In the genomic region with DNA sequence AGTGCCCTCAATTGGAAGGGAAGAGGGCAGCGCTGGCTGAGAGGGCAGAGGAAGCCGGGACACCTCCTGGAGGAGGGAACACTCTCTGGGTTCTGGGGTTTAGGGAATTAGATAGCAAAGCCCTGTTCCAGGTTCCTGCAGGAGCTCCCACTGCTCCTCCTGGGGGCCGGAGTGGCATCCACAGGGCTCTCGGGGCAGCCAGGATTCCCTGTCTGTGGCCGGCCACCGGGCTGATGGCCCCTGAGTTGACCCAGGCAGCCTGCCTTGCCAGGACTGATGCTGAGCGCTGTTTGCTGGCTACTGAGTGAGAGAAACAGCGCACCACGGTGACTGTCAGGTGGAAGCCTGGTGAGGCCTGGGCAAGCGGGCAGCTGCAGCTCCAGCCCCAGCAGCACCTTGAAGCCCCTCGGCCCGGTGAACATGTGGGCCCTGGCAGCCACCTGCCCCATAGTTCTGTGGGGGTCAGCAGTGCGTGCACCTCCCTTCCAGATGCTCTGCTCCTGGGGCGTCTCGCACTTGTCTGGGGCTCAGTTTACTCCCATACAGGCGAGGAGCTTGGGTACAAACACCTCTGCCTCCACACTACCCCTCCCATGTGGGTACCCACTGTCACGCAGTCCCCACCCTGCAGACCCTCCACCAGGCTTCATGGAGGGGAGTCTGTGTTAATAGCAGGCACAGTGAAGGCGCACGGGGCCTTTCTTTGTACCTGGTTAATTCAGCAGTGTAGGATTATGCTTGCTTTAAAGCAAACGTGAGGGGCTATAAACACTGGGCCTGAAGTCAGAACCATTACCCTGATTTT, we compare ENCODE assay signal across 9 cellular contexts. TPM values are rescaled to one million over a fixed set of nuclear protein-coding genes. Genes with fewer than 3 reads are reported as not detected.
DNase-seq lines count a peak whose midpoint lies in the region; ATAC-seq, FAIRE-seq and TF ChIP-seq lines count a peak whose summit lies in the region.
"Had no signal": no experiment of that assay in that cellular context is flagged by ENCODE, and none has a peak within 500 bp of the region (broad histone marks: within the 10 kb centered on the region; RNA-seq: fewer than 3 reads in every experiment).

No MANE protein-coding gene starts in this region.

- H3K27ac ChIP-seq in IMR-90 (ENCODE audit: insufficient read depth, low read length), result no peak overlapping the region
- no peak overlapping the region for H3K27ac ChIP-seq in GM12878 (ENCODE audit: control insufficient read depth, insufficient read depth)
- peak overlapping the region; percentile 100 for H3K27ac ChIP-seq in neural cell (ENCODE audit: low read length)
- H3K27ac ChIP-seq: prostate gland had no signal

- H4K20me1 ChIP-seq in IMR-90 (ENCODE audit: insufficient read depth, low read length) (no peaks in the 10 kb centered on the region), GM12878 (ENCODE audit: control insufficient read depth, insufficient read depth) (no peaks in the 10 kb centered on the region), neural cell (ENCODE audit: insufficient read depth) (no peaks in the 10 kb centered on the region)

- no peak overlapping the region for H3K23ac ChIP-seq in IMR-90 (ENCODE audit: low read depth, low read length)

- RAD21 ChIA-PET in GM12878 (lab: Charles Lee; ENCODE audit: unreplicated experiment), result interaction anchor here (2.3 kb wide), 1 partner anchor 87 kb away, joined by 14 read pairs; no protein-coding TSS in a partner anchor

- no peak for TF ChIP-seq POLR2A in IMR-90 (IDR thresholded peaks at IDR 0.05; ENCODE audit: low read depth, low read length)
- no peak for TF ChIP-seq POLR2A in GM12878 (IDR thresholded peaks at IDR 0.05; ENCODE audit: low read depth, low read length)

- POLR2A ChIA-PET in Caco-2 (lab: Charles Lee), result no interaction called here
- POLR2A ChIA-PET in IMR-90 (lab: Charles Lee; ENCODE audit: unreplicated experiment), result no interaction called here
- POLR2A ChIA-PET in GM12878 (lab: Charles Lee), result interaction anchor here (2.2 kb wide), 1 partner anchor 93 kb away, joined by 11 read pairs; a partner anchor contains a TSS

- peak overlapping the region; percentile 79 for H3K27ac Mint-ChIP-seq in Caco-2 (ENCODE audit: unreplicated experiment)

- peak; percentile 33; the same call in 1 of the 2 replicates for ATAC-seq in IMR-90 (ENCODE audit: low read depth)
- no peak for ATAC-seq in GM12878

- H3K4me3 ChIP-seq in Caco-2 (ENCODE audit: low read depth, low read length) (no peak overlapping the region), IMR-90 (ENCODE audit: insufficient read depth, low read depth, low read length) (no peak overlapping the region), GM12878 (no peak overlapping the region; the same call in 1 of the 2 replicates), neural cell (ENCODE audit: low read length) (peak overlapping the region; percentile 53)
- H3K4me3 ChIP-seq: prostate gland had no signal

- 89% methylated on average over 5 of the region's 20 CpGs; no CpG with 5 or more reads in 1 of the 2 experiments for WGBS in IMR-90 (ENCODE audit: extremely low coverage in 2 of 2, insufficient read length in 1 of 2), 2 experiments
- WGBS in GM12878 (ENCODE audit: insufficient coverage, insufficient replicate concordance, low lambda C conversion rate, missing lambda C conversion rate), result 76% methylated on average over 20 of the region's 20 CpGs

- intact Hi-C loops in Caco-2 (cut with micrococcal nuclease; ENCODE audit: unreplicated experiment), result loop anchor here (1.0 to 5.0 kb wide), 3 partner anchors 21 to 348 kb away; no protein-coding TSS in a partner anchor
- intact Hi-C loops in IMR-90 (cut with micrococcal nuclease), result loop anchor here (2.0 to 5.0 kb wide), 3 partner anchors 66 to 183 kb away; no protein-coding TSS in a partner anchor
- intact Hi-C loops in GM12878 (cut with micrococcal nuclease; ENCODE audit: unreplicated experiment), result loop anchor here (5.0 to 10.0 kb wide), 2 partner anchors 348 to 426 kb away; no protein-coding TSS in a partner anchor

- SMC1A ChIA-PET in GM12878 (lab: Charles Lee; ENCODE audit: uncharacterized antibody, unreplicated experiment), result interaction anchor here (1.0 to 4.2 kb wide), 2 partner anchors 26 to 228 kb away, joined by 3 to 19 read pairs; no protein-coding TSS in a partner anchor

- CTCF ChIA-PET in Caco-2 (lab: Charles Lee), result interaction anchor here (0.7 to 2.9 kb wide), 2 partner anchors 21 to 227 kb away, joined by 3 to 9 read pairs; no protein-coding TSS in a partner anchor
- CTCF ChIA-PET in IMR-90 (lab: Yijun Ruan, JAX), result interaction anchor here (1.0 kb wide), 1 partner anchor 8 kb away, joined by 3 read pairs; no protein-coding TSS in a partner anchor
- CTCF ChIA-PET in GM12878 (lab: Yijun Ruan, JAX), result interaction anchor here (0.6 to 4.9 kb wide), 9 partner anchors 11 to 274 kb away, joined by 3 to 43 read pairs (median 4); a partner anchor contains a TSS

- peak overlapping the region; percentile 18 for H2AK9ac ChIP-seq in IMR-90 (replicated peaks; ENCODE audit: low read depth, low read length, poor library complexity)

- H2AK5ac ChIP-seq in IMR-90 (ENCODE audit: low read depth, low read length), result no peak overlapping the region

- H3K9me3 ChIP-seq in Caco-2, result no peaks in the 10 kb centered on the region
- peaks cover 3% of the 10 kb centered on the region; the same call in 1 of the 2 replicates for H3K9me3 ChIP-seq in IMR-90 (ENCODE audit: control insufficient read depth, insufficient read depth, low read length)
- H3K9me3 ChIP-seq in GM12878 (replicated peaks; ENCODE audit: control insufficient read depth, insufficient read depth, low read length), result no peaks in the 10 kb centered on the region; the same call in 2 of the 3 replicates
- H3K9me3 ChIP-seq in neural cell (ENCODE audit: low read length), result no peaks in the 10 kb centered on the region
- H3K9me3 ChIP-seq: prostate gland had no signal

- no peaks in the 10 kb centered on the region for H3K9me2 ChIP-seq in neural cell (ENCODE audit: insufficient read depth, low read length)

- BruUV-seq in Caco-2 (replicated peaks; lab: Mats Ljungman, UMichigan) (no TSS peak), IMR-90 (replicated peaks; lab: Mats Ljungman, UMichigan) (no TSS peak), GM12878 (replicated peaks; lab: Mats Ljungman, UMichigan) (no TSS peak)

- no peak overlapping the region for H2BK5ac ChIP-seq in IMR-90 (ENCODE audit: low read depth, low read length, poor library complexity, severe bottlenecking)

- no peak overlapping the region for H3K9ac ChIP-seq in IMR-90 (ENCODE audit: low read depth, low read length)
- no peak overlapping the region; the same call in 1 of the 2 replicates for H3K9ac ChIP-seq in GM12878 (ENCODE audit: control insufficient read depth, insufficient read depth, low read length)
- H3K9ac ChIP-seq in neural cell (ENCODE audit: low read length), result peak overlapping the region; percentile 94

- TF ChIP-seq CTCF in Caco-2 (IDR thresholded peaks at IDR 0.05; ENCODE audit: insufficient read depth in 1 of 2, low read depth in 1 of 2, low read length in 1 of 2, severe bottlenecking in 1 of 2, unreplicated experiment in 1 of 2) (no peak), IMR-90 (conservative IDR thresholded peaks at IDR 0.05; ENCODE audit: low read depth, low read length) (no peak), GM12878 (IDR thresholded peaks at IDR 0.05 in 2 of 3, conservative IDR thresholded peaks at IDR 0.05 in 1 of 3; ENCODE audit: control insufficient read depth in 2 of 3, extremely low read depth in 1 of 3, insufficient read depth in 1 of 3, low read depth in 3 of 3, low read length in 3 of 3) (no peak), neural cell (IDR thresholded peaks at IDR 0.05; ENCODE audit: poor library complexity, severe bottlenecking) (no peak)

- H2BK20ac ChIP-seq in IMR-90 (ENCODE audit: low read depth, low read length), result peak overlapping the region; percentile 27; the same call in 1 of the 2 replicates

- in situ Hi-C loops in IMR-90 (cut with MboI; ENCODE audit: low sequenced_read_pairs), result loop anchor here (25.0 kb wide), 1 partner anchor 1788 kb away; no protein-coding TSS in a partner anchor
- in situ Hi-C loops in GM12878 (cut with MboI), result loop anchor here (5.0 kb wide), 1 partner anchor 93 kb away; a partner anchor contains a TSS

- peak overlapping the region; percentile 13; the same call in 1 of the 2 replicates for H3K56ac ChIP-seq in IMR-90 (ENCODE audit: extremely low read depth, insufficient read depth, low read length)

- H3K4ac ChIP-seq in IMR-90 (ENCODE audit: low read depth, low read length), result no peak overlapping the region

- H3K27me3 ChIP-seq in Caco-2 (replicated peaks; ENCODE audit: control insufficient read depth, insufficient read depth, low read length), result no peaks in the 10 kb centered on the region
- H3K27me3 ChIP-seq in IMR-90 (ENCODE audit: control insufficient read depth, insufficient read depth, low read length), result no peaks in the 10 kb centered on the region; the same call in 1 of the 2 replicates
- H3K27me3 ChIP-seq in GM12878 (replicated peaks in 1 of 2; ENCODE audit: control insufficient read depth in 2 of 2, insufficient read depth in 2 of 2, low read length in 1 of 2), result no peaks in the 10 kb centered on the region
- H3K27me3 ChIP-seq in neural cell (ENCODE audit: insufficient read depth, low read depth, low read length), result no peaks in the 10 kb centered on the region

- dilution Hi-C loops in IMR-90 (cut with HindIII; ENCODE audit: low sequenced_read_pairs, unreplicated experiment), result no loop called here

- H3K18ac ChIP-seq in IMR-90 (ENCODE audit: low read depth, low read length), result no peak overlapping the region; the same call in 1 of the 2 replicates

- H3K4me1 Mint-ChIP-seq in Caco-2 (ENCODE audit: low read depth, unreplicated experiment), result peaks cover 16% of the 10 kb centered on the region

- H3F3A ChIP-seq in neural cell (ENCODE audit: insufficient read depth, low read length, poor library complexity, severe bottlenecking), result no peaks in the 10 kb centered on the region

- H4K5ac ChIP-seq in IMR-90 (ENCODE audit: low read depth, low read length), result no peak overlapping the region; the same call in 1 of the 2 replicates

- TF ChIP-seq RAD21 in IMR-90 (IDR thresholded peaks at IDR 0.05; ENCODE audit: low read length), result no peak
- TF ChIP-seq RAD21 in GM12878 (IDR thresholded peaks at IDR 0.05; ENCODE audit: insufficient read depth, low read depth, low read length), result no peak
- no peak for TF ChIP-seq RAD21 in neural cell (conservative IDR thresholded peaks at IDR 0.05)

- H2AFZ ChIP-seq in IMR-90 (replicated peaks; ENCODE audit: low read length, poor library complexity), result peak overlapping the region; percentile 60
- peak overlapping the region; percentile 86 for H2AFZ ChIP-seq in GM12878 (ENCODE audit: control insufficient read depth, low read depth, low read length)
- H2AFZ ChIP-seq in neural cell (ENCODE audit: low read depth, low read length), result peak overlapping the region; percentile 15

- no peaks in the 10 kb centered on the region for H3K36me3 Mint-ChIP-seq in Caco-2 (ENCODE audit: insufficient read depth, unreplicated experiment)

- H2BK120ac ChIP-seq in IMR-90 (ENCODE audit: low read depth, low read length), result peak overlapping the region; percentile 0

- H3K27me3 Mint-ChIP-seq in Caco-2 (ENCODE audit: insufficient read depth, unreplicated experiment), result no peaks in the 10 kb centered on the region

- H4K91ac ChIP-seq in IMR-90 (ENCODE audit: insufficient read depth, low read depth, low read length), result no peak overlapping the region

- H3K79me1 ChIP-seq in IMR-90 (ENCODE audit: low read depth in 1 of 2, low read length in 2 of 2), result no peaks in the 10 kb centered on the region

- H3K14ac ChIP-seq in IMR-90 (replicated peaks; ENCODE audit: low read depth, low read length), result no peak overlapping the region

- TF ChIP-seq EP300 in GM12878 (IDR thresholded peaks at IDR 0.05; ENCODE audit: borderline replicate concordance in 1 of 2, control insufficient read depth in 1 of 2, low read depth in 2 of 2, low read length in 2 of 2) (no peak), neural cell (conservative IDR thresholded peaks at IDR 0.05; ENCODE audit: poor library complexity, severe bottlenecking) (no peak)

- H3K36me3 ChIP-seq in Caco-2 (ENCODE audit: control insufficient read depth, insufficient read depth, low read length) (no peaks in the 10 kb centered on the region), IMR-90 (ENCODE audit: control insufficient read depth, insufficient read depth, low read length) (no peaks in the 10 kb centered on the region), GM12878 (ENCODE audit: control insufficient read depth in 2 of 2, insufficient read depth in 2 of 2, low read length in 1 of 2) (no peaks in the 10 kb centered on the region), neural cell (ENCODE audit: insufficient read depth, low read length) (no peaks in the 10 kb centered on the region)
- H3K36me3 ChIP-seq: prostate gland had no signal

- H3K4me1 ChIP-seq in Caco-2 (peaks cover 17% of the 10 kb centered on the region), IMR-90 (ENCODE audit: control insufficient read depth, insufficient read depth, low read length) (peaks cover 4% of the 10 kb centered on the region; the same call in 1 of the 2 replicates), GM12878 (ENCODE audit: control insufficient read depth, insufficient read depth, low read length) (peaks cover 15% of the 10 kb centered on the region)
- H3K4me1 ChIP-seq: prostate gland had no signal

- H4K8ac ChIP-seq in IMR-90 (ENCODE audit: low read depth in 2 of 2, low read length in 2 of 2), result no peak overlapping the region; a peak in 1 of 4 replicates

- H3K9me3 Mint-ChIP-seq in Caco-2 (ENCODE audit: unreplicated experiment), result no peaks in the 10 kb centered on the region

- no peak overlapping the region for H2BK15ac ChIP-seq in IMR-90 (ENCODE audit: low read depth, low read length)

- DNase-seq in Caco-2, result no peak
- DNase-seq in IMR-90, result no peak
- no peak for DNase-seq in GM12878 (ENCODE audit: low read depth, low spot score)
- no peak for DNase-seq in NCI-H510A (lab: John Stamatoyannopoulos, UW)
- DNase-seq in activated CD8-positive, alpha-beta memory T cell treated with anti-CD3 and anti-CD28 coated beads, Interleukin-2, amount 50 U/mL, for 48 hours, result no peak
- no peak for DNase-seq in Ammon's horn (ENCODE audit: low spot score)
- no peak for DNase-seq in NCI-H510A treated with DMSO at 0.1 percent for 48 hours (lab: John Stamatoyannopoulos, UW)

- peak overlapping the region; percentile 60 for H3K4me3 Mint-ChIP-seq in Caco-2 (ENCODE audit: unreplicated experiment)

- no peaks in the 10 kb centered on the region for H3K9me1 ChIP-seq in IMR-90 (ENCODE audit: insufficient read depth, low read length)

- H3K79me2 ChIP-seq in GM12878 (ENCODE audit: control insufficient read depth, insufficient read depth, low read length) (no peaks in the 10 kb centered on the region), neural cell (replicated peaks; ENCODE audit: insufficient read depth, low read length) (no peaks in the 10 kb centered on the region)

- H3K4me2 ChIP-seq in IMR-90 (ENCODE audit: low read depth, low read length) (peak overlapping the region; percentile 18), GM12878 (ENCODE audit: control insufficient read depth, insufficient read depth) (peak overlapping the region; percentile 92), neural cell (ENCODE audit: low read length) (peak overlapping the region; percentile 2)

- FAIRE-seq in GM12878 (lab: Jason Lieb, UNC), result no peak

RNA-seq across cellular contexts. Expression of a gene that starts 7.7 kb away (rescaled TPM):
- total RNA-seq in Caco-2 (2022), result not detected in 2 replicates
- not detected in 2 replicates for total RNA-seq in IMR-90 (2012; rRNA removed)
- polyA plus RNA-seq in IMR-90 (2012; rRNA removed), result not detected in 2 replicates
- polyA plus RNA-seq in IMR-90 (2012; cell fraction: cytosol; rRNA removed), result not detected in 2 replicates
- not detected in 2 replicates for polyA plus RNA-seq in IMR-90 (2012; cell fraction: nucleus; rRNA removed; ENCODE audit: low replicate concordance)
- not detected in 2 replicates for total RNA-seq in GM12878 (2013; cell fraction: nucleolus; rRNA removed)
- total RNA-seq in GM12878 (2014; rRNA removed), result not detected in 2 replicates
- not detected in 2 replicates for total RNA-seq in GM12878 (2014; rRNA removed; fragmentation: Illumina TruSeq; extraction: Trizol)
- total RNA-seq in GM12878 (2021), result not detected in 2 replicates
- not detected for polyA plus RNA-seq in GM12878 (2011; ENCODE audit: low read depth)
- not detected in 2 replicates for polyA plus RNA-seq in GM12878 (2011; rRNA removed)
- not detected in 2 replicates for polyA plus RNA-seq in GM12878 (2011; cell fraction: cytosol; rRNA removed)
- polyA plus RNA-seq in GM12878 (2011; cell fraction: nucleus; rRNA removed), result 0.06 and 0.18 TPM in 2 replicates
- not detected in 2 replicates for polyA plus RNA-seq in GM12878 (2012)
- not detected in 2 replicates for polyA plus RNA-seq in GM12878 (2014; fragmentation: Illumina TruSeq; extraction: Trizol)
- polyA plus RNA-seq in GM12878 (2014; fragmentation: Nextera tagmentation; extraction: Ambion mirVana), result under 1 TPM in 1 of 2 experiments, not detected in 1; 0.05 TPM
- not detected in 2 replicates for polyA plus RNA-seq in GM12878 (2014; rRNA removed)
- not detected for polyA plus RNA-seq in GM12878 (2016; fragmentation: Nextera tagmentation; extraction: Ambion mirVana)
- not detected in 2 replicates for polyA minus RNA-seq in GM12878 (2011; rRNA and poly(A)+ RNA removed)
- polyA minus RNA-seq in GM12878 (2011; cell fraction: cytosol; rRNA and poly(A)+ RNA removed), result not detected in 2 replicates
- not detected in 2 replicates for polyA minus RNA-seq in GM12878 (2011; cell fraction: nucleus; rRNA and poly(A)+ RNA removed)
- polyA plus RNA-seq in neural cell, result 0.33 TPM in 1 of 2 replicates, not detected in the other
- not detected in 2 replicates for polyA minus RNA-seq in neural cell

RNA-seq across cellular contexts. Expression of a gene that starts 53.0 kb away (rescaled TPM):
- total RNA-seq in Caco-2 (2022) (not detected in 2 replicates), IMR-90 (2012; rRNA removed) (not detected in 2 replicates), GM12878 (2014; rRNA removed) (not detected in 2 replicates), GM12878 (2014; rRNA removed; fragmentation: Illumina TruSeq; extraction: Trizol) (not detected in 2 replicates), GM12878 (2021) (not detected in 2 replicates)
- polyA plus RNA-seq in IMR-90 (2012; rRNA removed) (not detected in 2 replicates), GM12878 (2011; rRNA removed) (not detected in 2 replicates), GM12878 (2014; fragmentation: Illumina TruSeq; extraction: Trizol) (not detected in 2 replicates), GM12878 (2014; fragmentation: Nextera tagmentation; extraction: Ambion mirVana) (not detected), GM12878 (2014; rRNA removed) (not detected in 2 replicates), GM12878 (2016; fragmentation: Nextera tagmentation; extraction: Ambion mirVana) (not detected), neural cell (not detected in 2 replicates)
- polyA plus RNA-seq in IMR-90 (2012; cell fraction: cytosol; rRNA removed), result not detected in 2 replicates
- polyA plus RNA-seq in IMR-90 (2012; cell fraction: nucleus; rRNA removed; ENCODE audit: low replicate concordance), result not detected in 2 replicates
- total RNA-seq in GM12878 (2013; cell fraction: nucleolus; rRNA removed), result not detected in 2 replicates
- polyA plus RNA-seq in GM12878 (2011; ENCODE audit: low read depth), result not detected
- not detected in 2 replicates for polyA plus RNA-seq in GM12878 (2011; cell fraction: cytosol; rRNA removed)
- polyA plus RNA-seq in GM12878 (2011; cell fraction: nucleus; rRNA removed), result not detected in 2 replicates
- polyA plus RNA-seq in GM12878 (2012), result not detected in 2 replicates
- not detected in 2 replicates for polyA minus RNA-seq in GM12878 (2011; rRNA and poly(A)+ RNA removed)
- polyA minus RNA-seq in GM12878 (2011; cell fraction: cytosol; rRNA and poly(A)+ RNA removed), result not detected in 2 replicates
- polyA minus RNA-seq in GM12878 (2011; cell fraction: nucleus; rRNA and poly(A)+ RNA removed), result not detected in 2 replicates
- polyA minus RNA-seq in neural cell, result not detected in 2 replicates

RNA-seq across cellular contexts. Expression of a gene that starts 55.4 kb away (rescaled TPM):
- not detected in 2 replicates for total RNA-seq in Caco-2 (2022)
- under 0.01 and 0.28 TPM in 2 replicates for total RNA-seq in IMR-90 (2012; rRNA removed)
- polyA plus RNA-seq in IMR-90 (2012; rRNA removed), result 0.24 and 0.55 TPM in 2 replicates
- polyA plus RNA-seq in IMR-90 (2012; cell fraction: cytosol; rRNA removed), result 0.34 and 0.45 TPM in 2 replicates
- 0.12 TPM in 1 of 2 replicates, not detected in the other for polyA plus RNA-seq in IMR-90 (2012; cell fraction: nucleus; rRNA removed; ENCODE audit: low replicate concordance)
- 5.3 and 5.9 TPM in 2 replicates for total RNA-seq in GM12878 (2013; cell fraction: nucleolus; rRNA removed)
- 0.11 TPM in 1 of 2 replicates, not detected in the other for total RNA-seq in GM12878 (2014; rRNA removed)
- total RNA-seq in GM12878 (2014; rRNA removed; fragmentation: Illumina TruSeq; extraction: Trizol), result 0.09 and 0.18 TPM in 2 replicates
- 0.66 and 0.74 TPM in 2 replicates for total RNA-seq in GM12878 (2021)
- polyA plus RNA-seq in GM12878 (2011; ENCODE audit: low read depth), result 0.39 TPM
- 0.30 and 0.34 TPM in 2 replicates for polyA plus RNA-seq in GM12878 (2011; rRNA removed)
- polyA plus RNA-seq in GM12878 (2011; cell fraction: cytosol; rRNA removed), result 0.38 and 0.39 TPM in 2 replicates
- polyA plus RNA-seq in GM12878 (2011; cell fraction: nucleus; rRNA removed), result 1.9 and 2.0 TPM in 2 replicates
- polyA plus RNA-seq in GM12878 (2012), result 0.60 and 0.77 TPM in 2 replicates
- polyA plus RNA-seq in GM12878 (2014; fragmentation: Illumina TruSeq; extraction: Trizol), result not detected in 2 replicates
- not detected for polyA plus RNA-seq in GM12878 (2014; fragmentation: Nextera tagmentation; extraction: Ambion mirVana)
- 0.08 and 0.13 TPM in 2 replicates for polyA plus RNA-seq in GM12878 (2014; rRNA removed)
- polyA plus RNA-seq in GM12878 (2016; fragmentation: Nextera tagmentation; extraction: Ambion mirVana), result under 1 TPM in 1 of 2 experiments, not detected in 1; 0.16 TPM
- 0.22 and 0.36 TPM in 2 replicates for polyA minus RNA-seq in GM12878 (2011; rRNA and poly(A)+ RNA removed)
- not detected in 2 replicates for polyA minus RNA-seq in GM12878 (2011; cell fraction: cytosol; rRNA and poly(A)+ RNA removed)
- polyA minus RNA-seq in GM12878 (2011; cell fraction: nucleus; rRNA and poly(A)+ RNA removed), result 0.36 and 1.6 TPM in 2 replicates
- 1.7 and 4.0 TPM in 2 replicates for polyA plus RNA-seq in neural cell
- polyA minus RNA-seq in neural cell, result 0.93 and 1.2 TPM in 2 replicates

Comparison
In these comparisons a context has a peak if more than half of its experiments do, and no peak if none do; other contexts are left out.
1. H2AFZ ChIP-seq: peak in every context shown above with its lines; median percentile 86 in GM12878; 60 in IMR-90; 15 in neural cell.
2. H3K4me2 ChIP-seq: peak in every context shown above with its lines; median percentile 92 in GM12878; 18 in IMR-90; 2 in neural cell.